Comparison of ENCODE assay signal across 18 cellular contexts in genomic region chr4:128221556-128221955, GRCh38.
"Had no signal": no experiment of that assay in that cellular context is flagged by ENCODE, and none has a peak within 500 bp of the region (broad histone marks: within the 10 kb centered on the region; RNA-seq: fewer than 3 reads in every experiment).

No MANE protein-coding gene starts in this region.

- H3K4me3 ChIP-seq: pancreas, psoas muscle, thoracic aorta, vagina had no signal

- H3K9me3 ChIP-seq: neutrophil, pancreas, psoas muscle, thoracic aorta, vagina had no signal

- DNase-seq: activated CD4-positive, alpha-beta T cell treated with anti-CD3 and anti-CD28 coated beads, Interleukin-2, amount 10 ng/mL, durations not matched to agents 7 days and 5 days; activated CD4-positive, CD25-positive, alpha-beta regulatory T cell treated with anti-CD3 and anti-CD28 coated beads, Interleukin-2, amount 50 U/mL, for 72 hours; activated CD8-positive, alpha-beta T cell treated with anti-CD3 and anti-CD28 coated beads, Interleukin-2, amount 10 ng/mL, durations not matched to agents 7 days and 5 days; activated naive CD4-positive, alpha-beta T cell; cerebellar nuclear complex; left ventricle myocardium superior; mammary epithelial cell; pancreas; psoas muscle; right cardiac atrium; stimulated activated CD4-positive, alpha-beta T cell treated with anti-CD3 and anti-CD28 coated beads, Interleukin-4, amount 100 ng/mL, for 24 hours; stimulated activated naive CD4-positive, alpha-beta T cell treated with Interleukin-2 at 50 U/mL for 16 hours; WERI-Rb-1 had no signal

- FAIRE-seq: endometrium, pancreas, TTC549 had no signal

- H3K27me3 ChIP-seq: neutrophil, pancreas, vagina had no signal

- H3K4me1 ChIP-seq: pancreas, vagina had no signal

- H3K27ac ChIP-seq: neutrophil, pancreas, psoas muscle, vagina, WERI-Rb-1 had no signal

- H3K36me3 ChIP-seq: neutrophil, pancreas, thoracic aorta, vagina, WERI-Rb-1 had no signal

- ATAC-seq: activated CD8-positive, alpha-beta T cell treated with anti-CD3 and anti-CD28 coated beads, Interleukin-2, amount 10 ng/mL, durations not matched to agents 7 days and 5 days; left ventricle myocardium superior; pancreas; psoas muscle had no signal
